Comparison of ENCODE assay signal across 11 cellular contexts in the genomic region with DNA sequence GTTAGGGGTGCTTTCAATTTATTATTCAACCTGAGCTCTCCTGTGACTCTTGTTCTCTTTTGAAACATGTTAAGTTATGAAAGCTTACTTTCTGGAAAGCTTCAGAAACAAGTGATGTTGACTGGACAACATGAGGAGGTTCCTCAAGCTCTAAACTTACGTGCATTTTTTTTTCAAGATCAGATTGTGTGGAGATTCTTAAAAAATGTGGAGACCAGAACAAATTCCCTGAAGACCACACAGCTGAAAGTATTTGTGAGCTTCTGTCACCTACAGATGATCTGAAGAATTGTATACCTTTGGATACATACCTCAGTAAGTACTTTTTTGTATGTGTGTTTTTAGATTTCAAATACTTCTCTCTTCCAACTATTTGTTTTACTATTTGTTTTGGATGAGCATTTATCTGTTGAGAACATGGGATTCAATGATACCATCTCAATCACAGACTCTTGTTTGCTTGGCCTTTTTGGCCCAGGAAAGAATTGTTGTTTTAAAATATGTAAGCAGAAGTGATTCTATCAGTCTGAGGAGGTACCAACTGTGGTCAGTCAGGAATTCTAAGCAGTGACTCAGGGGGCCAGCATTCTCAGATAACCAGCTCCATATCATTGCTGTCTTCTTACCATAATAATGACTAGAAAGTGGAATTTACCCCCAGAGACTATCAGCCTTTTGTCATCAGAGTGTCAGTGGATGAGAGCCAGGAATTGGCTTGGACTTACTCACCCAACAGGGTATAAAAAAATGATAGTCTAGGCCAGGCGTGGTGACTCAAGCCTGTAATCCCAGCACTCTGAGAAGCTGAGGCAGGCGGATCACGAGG. TPM values are rescaled to one million over a fixed set of nuclear protein-coding genes. Genes with fewer than 3 reads are reported as not detected.
A peak's percentile ranks its signal among the peaks of the same experiment; 100 is the strongest.
DNase-seq lines count a peak whose midpoint lies in the region; TF ChIP-seq lines count a peak whose summit lies in the region.
"Had no signal": no experiment of that assay in that cellular context is flagged by ENCODE, and none has a peak within 500 bp of the region (broad histone marks: within the 10 kb centered on the region; RNA-seq: fewer than 3 reads in every experiment).

No MANE protein-coding gene starts in this region.

- H3K9me3 ChIP-seq in esophagus squamous epithelium, result no peaks in the 10 kb centered on the region

- H3K9me3 Mint-ChIP-seq in osteocyte (ENCODE audit: unreplicated experiment), result no peaks in the 10 kb centered on the region
- H3K9me3 Mint-ChIP-seq: H9; T-helper 1 cell treated with Interleukin-12 subunit alpha and Interleukin-12 subunit beta and Interleukin-4 antibody, amounts not matched to agents 30 μg/mL and 1 μg/mL, for 36 hours had no signal

- DNase-seq in Caki2 (ENCODE audit: low read depth) (peak; percentile 93), OCI-M1 (lab: John Stamatoyannopoulos, UW) (peak; percentile 40), epithelial cell of proximal tubule (ENCODE audit: low read depth) (peak; percentile 92), osteocyte (ENCODE audit: extremely low spot score, unreplicated experiment) (no peak), DMS79 (lab: John Stamatoyannopoulos, UW) (no peak), esophagus squamous epithelium (lab: John Stamatoyannopoulos, UW) (no peak)
- DNase-seq in activated naive CD4-positive, alpha-beta T cell treated with anti-CD3 and anti-CD28 coated beads, Interleukin-2, amount 50 U/mL, for 16 hours, result no peak
- DNase-seq in stimulated activated naive CD4-positive, alpha-beta T cell treated with Interleukin-2 at 50 U/mL for 16 hours (lab: John Stamatoyannopoulos, UW), result no peak

- no peaks in the 10 kb centered on the region for H3K27me3 Mint-ChIP-seq in osteocyte (ENCODE audit: unreplicated experiment)
- H3K27me3 Mint-ChIP-seq: activated naive CD8-positive, alpha-beta T cell had no signal

- H3K36me3 Mint-ChIP-seq in osteocyte (ENCODE audit: unreplicated experiment), result peaks cover 10% of the 10 kb centered on the region

- no peaks in the 10 kb centered on the region for H3K27me3 ChIP-seq in esophagus squamous epithelium

- peak overlapping the region; percentile 87 for H3K27ac Mint-ChIP-seq in osteocyte (ENCODE audit: unreplicated experiment)
- H3K27ac Mint-ChIP-seq: activated naive CD8-positive, alpha-beta T cell; T-helper 1 cell treated with Interleukin-12 subunit alpha and Interleukin-12 subunit beta and Interleukin-4 antibody, amounts not matched to agents 30 μg/mL and 1 μg/mL, for 36 hours had no signal

- H3K36me3 ChIP-seq in esophagus squamous epithelium, result no peaks in the 10 kb centered on the region

- no peak overlapping the region for H3K27ac ChIP-seq in esophagus squamous epithelium

- in situ Hi-C loops in Caki2 (cut with HindIII; ENCODE audit: low pct_unique_long_range_greater_than_20kb, low sequenced_read_pairs), result no loop called here

- peaks cover 48% of the 10 kb centered on the region for H3K4me1 Mint-ChIP-seq in osteocyte (ENCODE audit: unreplicated experiment)

- 30 to 83% methylated on average over 4 of the region's 4 CpGs for WGBS in esophagus squamous epithelium, 2 donors

- TF ChIP-seq CTCF in epithelial cell of proximal tubule (conservative IDR thresholded peaks at IDR 0.05; ENCODE audit: low read depth, low read length), result no peak
- TF ChIP-seq CTCF in osteocyte (IDR thresholded peaks at IDR 0.05), result no peak
- TF ChIP-seq CTCF in esophagus squamous epithelium (IDR thresholded peaks at IDR 0.05), result no peak

- intact Hi-C loops in esophagus squamous epithelium (cut with DNase I), result loop anchor here (2.0 kb wide), 1 partner anchor 65 kb away; no protein-coding TSS in a partner anchor

- TF ChIP-seq POLR2A in esophagus squamous epithelium (IDR thresholded peaks at IDR 0.05), result no peak

- peaks cover 0 to 10% (median 0%) of the 10 kb centered on the region in 3 donors for H3K4me1 ChIP-seq in esophagus squamous epithelium

- H3K4me3 Mint-ChIP-seq in osteocyte (ENCODE audit: unreplicated experiment), result no peak overlapping the region
- H3K4me3 Mint-ChIP-seq: activated naive CD8-positive, alpha-beta T cell; H9; T-helper 1 cell treated with Interleukin-12 subunit alpha and Interleukin-12 subunit beta and Interleukin-4 antibody, amounts not matched to agents 30 μg/mL and 1 μg/mL, for 36 hours had no signal

- H3K4me3 ChIP-seq in epithelial cell of proximal tubule (ENCODE audit: low read depth, low read length) (no peak overlapping the region), esophagus squamous epithelium (no peak overlapping the region)

RNA-seq across cellular contexts. Expression of a gene that starts 34.4 kb away (rescaled TPM):
- 19.1 and 25.7 TPM in 2 replicates for total RNA-seq in Caki2 (2014; rRNA removed; shearing (Covaris generic); ENCODE audit: low replicate concordance)
- total RNA-seq in epithelial cell of proximal tubule, result 23.6 and 42.7 TPM in 2 replicates
- 29.1 and 30.6 TPM in 2 replicates for total RNA-seq in osteocyte
- total RNA-seq in esophagus squamous epithelium, result 10 to 100 TPM in 1 of 4 donors, 1 to 10 TPM in 2, under 1 TPM in 1; 0.61 to 13.4 (median 6.0) TPM

Comparison
In these comparisons a context has a peak if more than half of its experiments do, and no peak if none do; other contexts are left out.
1. DNase-seq: peak in Caki2 (single experiment), OCI-M1 (single experiment) and epithelial cell of proximal tubule (single experiment); none in osteocyte (single experiment), DMS79 (single experiment), esophagus squamous epithelium (single experiment), activated naive CD4-positive, alpha-beta T cell treated with anti-CD3 and anti-CD28 coated beads, Interleukin-2, amount 50 U/mL, for 16 hours (single experiment) and stimulated activated naive CD4-positive, alpha-beta T cell treated with Interleukin-2 at 50 U/mL for 16 hours (single experiment).